9 cellular contexts compared by ENCODE assay signal in genomic region chr5:149371296-149371962, GRCh38. TPM values are rescaled to one million over a fixed set of nuclear protein-coding genes. Genes with fewer than 3 reads are reported as not detected.
A peak's percentile ranks its signal among the peaks of the same experiment; 100 is the strongest.
DNase-seq lines count a peak whose midpoint lies in the region; ATAC-seq and TF ChIP-seq lines count a peak whose summit lies in the region.
"Had no signal": no experiment of that assay in that cellular context is flagged by ENCODE, and none has a peak within 500 bp of the region (broad histone marks: within the 10 kb centered on the region; RNA-seq: fewer than 3 reads in every experiment).

No MANE protein-coding gene starts in this region.

- TF ChIP-seq EP300 in Ishikawa (IDR thresholded peaks at IDR 0.05; ENCODE audit: borderline replicate concordance): no peak
- no peak for TF ChIP-seq EP300 in gastroesophageal sphincter (IDR thresholded peaks at IDR 0.05)

- H3K36me3 Mint-ChIP-seq in activated T-helper 2 cell treated with anti-CD3 and anti-CD28 coated beads, Interferon-gamma antibody, Interleukin-2, Interleukin-4, amounts not matched to agents 10 μg/mL and 5 μg/mL and 100 μg/mL, durations not matched to agents 14 hours and 24 hours and 36 hours (ENCODE audit: low read depth): peaks cover 8% of the 10 kb centered on the region
- no peaks in the 10 kb centered on the region for H3K36me3 Mint-ChIP-seq in progenitor cell of endocrine pancreas (ENCODE audit: insufficient read depth)

- H3K36me3 ChIP-seq in gastroesophageal sphincter: no peaks in the 10 kb centered on the region

- H3K4me1 ChIP-seq in gastroesophageal sphincter: peaks cover 0 to 77% (median 13%) of the 10 kb centered on the region in 3 donors

- DNase-seq in DMS53 (lab: John Stamatoyannopoulos, UW) (peak; percentile 85), RWPE1 (ENCODE audit: low spot score) (peak; percentile 79), progenitor cell of endocrine pancreas (ENCODE audit: low spot score, unreplicated experiment) (peak; percentile 30), cerebellar nuclear complex (lab: John Stamatoyannopoulos, UW) (no peak)
- DNase-seq in activated T-helper 2 cell treated with anti-CD3 and anti-CD28 coated beads, Interferon-gamma antibody, Interleukin-2, Interleukin-4, amounts not matched to agents 10 μg/mL and 5 μg/mL and 100 μg/mL, durations not matched to agents 14 hours and 24 hours and 36 hours (ENCODE audit: low spot score): peak; percentile 49

- no peak overlapping the region for H3K4me3 ChIP-seq in gastroesophageal sphincter

- CTCF ChIA-PET in RWPE1 (lab: Yijun Ruan, JAX): interaction anchor here (0.6 to 4.5 kb wide), 25 partner anchors 9 to 195 kb away, joined by 3 to 40 read pairs (median 5); partner anchors contain the start of genes CSNK1A1 and PCYOX1L

- peak; percentile 88 for TF ChIP-seq CTCF in RWPE1 (conservative IDR thresholded peaks at IDR 0.05; ENCODE audit: low read depth)
- peak in 3 of 4 experiments; percentile 61 to 73 (median 62) for TF ChIP-seq CTCF in gastroesophageal sphincter (IDR thresholded peaks at IDR 0.05)
- TF ChIP-seq CTCF in progenitor cell of endocrine pancreas (IDR thresholded peaks at IDR 0.05; ENCODE audit: unreplicated experiment): peak; percentile 75

- TF ChIP-seq POLR2A in gastroesophageal sphincter (IDR thresholded peaks at IDR 0.05): no peak

- H3K4me3 Mint-ChIP-seq in activated T-helper 2 cell treated with anti-CD3 and anti-CD28 coated beads, Interferon-gamma antibody, Interleukin-2, Interleukin-4, amounts not matched to agents 10 μg/mL and 5 μg/mL and 100 μg/mL, durations not matched to agents 14 hours and 24 hours and 36 hours (ENCODE audit: low read depth): no peak overlapping the region
- H3K4me3 Mint-ChIP-seq in progenitor cell of endocrine pancreas (ENCODE audit: low read depth): no peak overlapping the region
- H3K4me3 Mint-ChIP-seq: dendritic cell treated with granulocyte-macrophage colony-stimulating factor and Interleukin-4, amounts not matched to agents 40 ng/mL and 50 ng/mL, for 4 days had no signal

- H3K27ac Mint-ChIP-seq in activated T-helper 2 cell treated with anti-CD3 and anti-CD28 coated beads, Interferon-gamma antibody, Interleukin-2, Interleukin-4, amounts not matched to agents 10 μg/mL and 5 μg/mL and 100 μg/mL, durations not matched to agents 14 hours and 24 hours and 36 hours: no peak overlapping the region
- no peak overlapping the region for H3K27ac Mint-ChIP-seq in progenitor cell of endocrine pancreas
- H3K27ac Mint-ChIP-seq: dendritic cell treated with granulocyte-macrophage colony-stimulating factor and Interleukin-4, amounts not matched to agents 40 ng/mL and 50 ng/mL, for 4 days had no signal

- no peaks in the 10 kb centered on the region for H3K27me3 ChIP-seq in gastroesophageal sphincter

- WGBS in gastroesophageal sphincter (ENCODE audit: low coverage in 1 of 2), 2 donors: 47 to 83% methylated on average over 1 to 10 of the region's 12 CpGs

- no peaks in the 10 kb centered on the region for H3K27me3 Mint-ChIP-seq in activated T-helper 2 cell treated with anti-CD3 and anti-CD28 coated beads, Interferon-gamma antibody, Interleukin-2, Interleukin-4, amounts not matched to agents 10 μg/mL and 5 μg/mL and 100 μg/mL, durations not matched to agents 14 hours and 24 hours and 36 hours (ENCODE audit: low read depth)
- no peaks in the 10 kb centered on the region for H3K27me3 Mint-ChIP-seq in progenitor cell of endocrine pancreas
- H3K27me3 Mint-ChIP-seq: dendritic cell treated with granulocyte-macrophage colony-stimulating factor and Interleukin-4, amounts not matched to agents 40 ng/mL and 50 ng/mL, for 4 days had no signal

- H3K27ac ChIP-seq in RWPE1 (no peak overlapping the region; the same call in 1 of the 2 replicates), gastroesophageal sphincter (peak overlapping the region; percentile 35 to 93 (median 74))

- ATAC-seq in GM21528 (IDR thresholded peaks at IDR 0.05; ENCODE audit: low FRiP score, unreplicated experiment) (peak; percentile 85), gastroesophageal sphincter (peak; percentile 48)

- no peaks in the 10 kb centered on the region for H3K9me3 ChIP-seq in gastroesophageal sphincter

- peaks cover 6% of the 10 kb centered on the region for H3K4me1 Mint-ChIP-seq in activated T-helper 2 cell treated with anti-CD3 and anti-CD28 coated beads, Interferon-gamma antibody, Interleukin-2, Interleukin-4, amounts not matched to agents 10 μg/mL and 5 μg/mL and 100 μg/mL, durations not matched to agents 14 hours and 24 hours and 36 hours (ENCODE audit: low read depth)
- peaks cover 2% of the 10 kb centered on the region for H3K4me1 Mint-ChIP-seq in progenitor cell of endocrine pancreas (ENCODE audit: low read depth)

- intact Hi-C loops in activated T-helper 2 cell treated with anti-CD3 and anti-CD28 coated beads, Interferon-gamma antibody, Interleukin-2, Interleukin-4, amounts not matched to agents 10 μg/mL and 5 μg/mL and 100 μg/mL, durations not matched to agents 14 hours and 24 hours and 36 hours (cut with micrococcal nuclease): loop anchor here (1.0 kb wide), 1 partner anchor 54 kb away; no protein-coding TSS in a partner anchor

- H3K9me3 Mint-ChIP-seq in activated T-helper 2 cell treated with anti-CD3 and anti-CD28 coated beads, Interferon-gamma antibody, Interleukin-2, Interleukin-4, amounts not matched to agents 10 μg/mL and 5 μg/mL and 100 μg/mL, durations not matched to agents 14 hours and 24 hours and 36 hours: no peaks in the 10 kb centered on the region
- no peaks in the 10 kb centered on the region for H3K9me3 Mint-ChIP-seq in progenitor cell of endocrine pancreas (ENCODE audit: low read depth)
- H3K9me3 Mint-ChIP-seq: dendritic cell treated with granulocyte-macrophage colony-stimulating factor and Interleukin-4, amounts not matched to agents 40 ng/mL and 50 ng/mL, for 4 days had no signal

- POLR2A ChIA-PET in RWPE1 (lab: Yijun Ruan, JAX; ENCODE audit: low non-redundant PET): no interaction called here

- peak; percentile 83 for TF ChIP-seq RAD21 in Ishikawa (IDR thresholded peaks at IDR 0.05; ENCODE audit: low read depth)

TF ChIP-seq in Ishikawa, 13 proteins besides CTCF, POLR2A, EP300 and RAD21:
- TF ChIP-seq YY1 (IDR thresholded peaks at IDR 0.05; ENCODE audit: low read depth) (no peak), TAF1 (IDR thresholded peaks at IDR 0.05; ENCODE audit: low read depth) (no peak), CEBPB (IDR thresholded peaks at IDR 0.05) (no peak), MAX (IDR thresholded peaks at IDR 0.05) (no peak), FOXM1 (IDR thresholded peaks at IDR 0.05; ENCODE audit: borderline replicate concordance, low read depth) (no peak), REST (IDR thresholded peaks at IDR 0.05; ENCODE audit: low read depth) (no peak), ZBTB7A (IDR thresholded peaks at IDR 0.05; ENCODE audit: low read depth) (no peak), CREB1 (IDR thresholded peaks at IDR 0.05; ENCODE audit: low read depth) (no peak), EGR1 (IDR thresholded peaks at IDR 0.05) (no peak)

RNA-seq across cellular contexts. Expression of gene IL17B, which starts 7.7 kb away (rescaled TPM):
- not detected in 2 replicates for total RNA-seq in activated T-helper 2 cell treated with anti-CD3 and anti-CD28 coated beads, Interferon-gamma antibody, Interleukin-2, Interleukin-4, amounts not matched to agents 10 μg/mL and 5 μg/mL and 100 μg/mL, durations not matched to agents 14 hours and 24 hours and 36 hours
- 1 to 10 TPM; 2.3 to 7.2 (median 4.0) TPM for total RNA-seq in gastroesophageal sphincter
- total RNA-seq in progenitor cell of endocrine pancreas: not detected in 2 replicates

RNA-seq across cellular contexts. Expression of gene PCYOX1L, which starts 13.6 kb away (rescaled TPM):
- 16.6 and 17.8 TPM in 2 replicates for total RNA-seq in activated T-helper 2 cell treated with anti-CD3 and anti-CD28 coated beads, Interferon-gamma antibody, Interleukin-2, Interleukin-4, amounts not matched to agents 10 μg/mL and 5 μg/mL and 100 μg/mL, durations not matched to agents 14 hours and 24 hours and 36 hours
- total RNA-seq in gastroesophageal sphincter (1 to 10 TPM; 2.5 to 4.7 (median 3.8) TPM), progenitor cell of endocrine pancreas (18.6 and 20.6 TPM in 2 replicates)

RNA-seq across cellular contexts. Expression of gene GRPEL2, which starts 26.1 kb away (rescaled TPM):
- total RNA-seq in activated T-helper 2 cell treated with anti-CD3 and anti-CD28 coated beads, Interferon-gamma antibody, Interleukin-2, Interleukin-4, amounts not matched to agents 10 μg/mL and 5 μg/mL and 100 μg/mL, durations not matched to agents 14 hours and 24 hours and 36 hours: 22.5 TPM in 2 replicates
- total RNA-seq in gastroesophageal sphincter (10 to 100 TPM in 3 of 4 donors, 1 to 10 TPM in 1; 9.3 to 12.0 (median 11.1) TPM), progenitor cell of endocrine pancreas (17.6 and 20.2 TPM in 2 replicates)

Comparison
In these comparisons a context has a peak if more than half of its experiments do, and no peak if none do; other contexts are left out.
1. DNase-seq: peak in DMS53 (single experiment), RWPE1 (single experiment), activated T-helper 2 cell treated with anti-CD3 and anti-CD28 coated beads, Interferon-gamma antibody, Interleukin-2, Interleukin-4, amounts not matched to agents 10 μg/mL and 5 μg/mL and 100 μg/mL, durations not matched to agents 14 hours and 24 hours and 36 hours (single experiment) and progenitor cell of endocrine pancreas (single experiment); none in cerebellar nuclear complex (0 of 2).
2. Peak in every context shown above with its lines, with median percentiles within 50 percentile points of each other: CTCF ChIP-seq.